In the genomic region with DNA sequence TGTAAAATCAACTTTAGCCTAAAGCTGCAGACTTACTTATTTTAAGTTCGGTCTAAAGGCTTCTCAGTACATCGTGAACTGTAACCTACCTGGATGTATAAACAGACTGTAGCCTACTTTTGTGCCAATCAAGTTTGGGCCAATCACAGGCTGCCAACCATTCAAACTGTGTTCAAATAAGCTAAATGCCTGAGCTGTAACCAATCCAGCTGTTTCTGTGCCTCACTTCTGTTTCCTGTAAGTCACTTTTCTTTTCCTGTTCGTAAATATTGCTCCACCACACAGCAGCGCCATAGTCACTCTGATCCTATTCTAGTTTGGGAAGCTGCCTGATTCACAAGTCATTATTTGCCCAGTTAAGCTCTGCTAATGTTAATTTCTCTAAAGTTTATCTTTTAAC, we compare ENCODE assay signal across 14 cellular contexts. TPM values are rescaled to one million over a fixed set of nuclear protein-coding genes. Genes with fewer than 3 reads are reported as not detected.
DNase-seq lines count a peak whose midpoint lies in the region; ATAC-seq and TF ChIP-seq lines count a peak whose summit lies in the region.
"Had no signal": no experiment of that assay in that cellular context is flagged by ENCODE, and none has a peak within 500 bp of the region (broad histone marks: within the 10 kb centered on the region; RNA-seq: fewer than 3 reads in every experiment).

No MANE protein-coding gene starts in this region.

- peak; percentile 18 for DNase-seq in stimulated activated CD4-positive, alpha-beta T cell treated with anti-CD3 and anti-CD28 coated beads, Interleukin-1b, Interleukin-23, amount 100 ng/mL, for 48 hours
- no peak for DNase-seq in stimulated activated CD4-positive, alpha-beta T cell treated with anti-CD3 and anti-CD28 coated beads, Interleukin-12 subunit alpha, Interleukin-12 subunit beta, amount 100 ng/mL, for 4 hours
- DNase-seq in OCI-M1 (lab: John Stamatoyannopoulos, UW) = peak; percentile 74
- DNase-seq in fibroblast of gingiva (ENCODE audit: low read depth) = peak; percentile 46
- no peak for DNase-seq in upper lobe of right lung
- no peak for DNase-seq in medulla oblongata (ENCODE audit: extremely low spot score)
- no peak for DNase-seq in DMS 273 treated with DMSO at 0.1 percent for 48 hours (lab: John Stamatoyannopoulos, UW)
- no peak for DNase-seq in stimulated activated CD4-positive, alpha-beta T cell treated with anti-CD3 and anti-CD28 coated beads, Interleukin-4, amount 100 ng/mL, for 24 hours
- DNase-seq: mammary epithelial cell; NK-92 treated with Interleukin-12 subunit alpha and Interleukin-12 subunit beta, amount 100 ng/mL, for 24 hours had no signal

- peak; percentile 85 for ATAC-seq in upper lobe of right lung

- no peak overlapping the region for H3K4me3 ChIP-seq in upper lobe of right lung
- H3K4me3 ChIP-seq: adrenal gland had no signal

- peaks cover 8% of the 10 kb centered on the region for H3K27me3 ChIP-seq in upper lobe of right lung

- TF ChIP-seq CTCF in upper lobe of right lung (IDR thresholded peaks at IDR 0.05) = no peak

- H3K27ac ChIP-seq in upper lobe of right lung = peak overlapping the region; percentile 43
- H3K27ac ChIP-seq: adrenal gland had no signal

- no peaks in the 10 kb centered on the region for H3K36me3 ChIP-seq in upper lobe of right lung
- H3K36me3 ChIP-seq: adrenal gland had no signal

- peaks cover 10% of the 10 kb centered on the region for H3K4me1 ChIP-seq in upper lobe of right lung
- H3K4me1 ChIP-seq: adrenal gland had no signal

- H3K9me3 ChIP-seq in upper lobe of right lung = no peaks in the 10 kb centered on the region
- H3K9me3 ChIP-seq: adrenal gland had no signal

- intact Hi-C loops in upper lobe of right lung (cut with DNase I) = no loop called here

RNA-seq across cellular contexts. Expression of a gene that starts 37.5 kb away (rescaled TPM):
- total RNA-seq in upper lobe of right lung = not detected
- total RNA-seq: adrenal gland; CD8-positive, alpha-beta memory T cell; epithelial cell of proximal tubule; mammary epithelial cell; skeletal muscle tissue had no signal

RNA-seq across cellular contexts. Expression of a gene that starts 40.3 kb away (rescaled TPM):
- total RNA-seq in upper lobe of right lung = 7.1 TPM

RNA-seq across cellular contexts. Expression of a gene that starts 46.1 kb away (rescaled TPM):
- total RNA-seq in upper lobe of right lung = 2.2 TPM

Comparison
In these comparisons a context has a peak if more than half of its experiments do, and no peak if none do; other contexts are left out.
1. DNase-seq: peak in stimulated activated CD4-positive, alpha-beta T cell treated with anti-CD3 and anti-CD28 coated beads, Interleukin-1b, Interleukin-23, amount 100 ng/mL, for 48 hours (single experiment), OCI-M1 (single experiment) and fibroblast of gingiva (single experiment); none in stimulated activated CD4-positive, alpha-beta T cell treated with anti-CD3 and anti-CD28 coated beads, Interleukin-12 subunit alpha, Interleukin-12 subunit beta, amount 100 ng/mL, for 4 hours (single experiment), upper lobe of right lung (single experiment), medulla oblongata (single experiment), DMS 273 treated with DMSO at 0.1 percent for 48 hours (single experiment) and stimulated activated CD4-positive, alpha-beta T cell treated with anti-CD3 and anti-CD28 coated beads, Interleukin-4, amount 100 ng/mL, for 24 hours (single experiment).